12 cellular contexts compared by ENCODE assay signal in the genomic region with DNA sequence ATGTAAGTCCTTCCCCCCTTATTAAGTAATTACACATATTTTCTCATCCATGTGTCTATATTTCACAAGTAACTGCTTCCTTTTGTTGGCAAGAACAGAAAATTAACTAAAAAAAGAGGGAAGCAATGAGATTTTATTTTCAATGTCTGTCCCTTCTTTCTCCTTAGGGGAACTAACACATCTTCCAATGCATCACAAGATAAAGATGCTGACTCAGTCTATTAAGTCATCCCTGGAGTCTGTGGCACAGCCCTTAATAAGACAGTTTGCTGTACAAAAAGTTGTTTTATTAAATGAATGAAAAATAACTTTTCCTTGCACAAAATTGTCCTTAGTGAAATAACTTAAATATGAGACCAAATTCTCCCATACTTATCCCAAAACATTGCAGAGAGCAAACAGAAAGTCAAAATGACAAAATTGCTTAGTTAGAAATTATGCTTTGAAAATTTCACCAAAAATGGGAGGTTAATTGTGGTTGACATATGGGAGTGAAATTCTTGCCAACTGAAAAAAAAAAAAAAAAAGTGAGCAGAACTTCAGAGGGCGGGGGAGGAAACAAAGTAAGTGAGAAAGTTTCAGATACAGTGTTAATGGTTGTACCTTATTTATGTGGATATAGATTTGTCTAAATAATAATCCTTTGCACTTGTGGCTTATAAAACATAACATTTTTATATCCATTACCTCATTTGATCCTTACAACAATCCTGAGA.
DNase-seq lines count a peak whose midpoint lies in the region; ATAC-seq, FAIRE-seq and TF ChIP-seq lines count a peak whose summit lies in the region.
"Had no signal": no experiment of that assay in that cellular context is flagged by ENCODE, and none has a peak within 500 bp of the region (broad histone marks: within the 10 kb centered on the region; RNA-seq: fewer than 3 reads in every experiment).

No MANE protein-coding gene starts in this region.

- TF ChIP-seq CTCF in chondrocyte (IDR thresholded peaks at IDR 0.05), result no peak
- TF ChIP-seq CTCF in transverse colon (IDR thresholded peaks at IDR 0.05), result no peak

- FAIRE-seq in GM19239 (lab: Jason Lieb, UNC), result peak; percentile 59
- FAIRE-seq: D721Med had no signal

- no peaks in the 10 kb centered on the region for H3K27me3 Mint-ChIP-seq in chondrocyte (ENCODE audit: low read depth)
- H3K27me3 Mint-ChIP-seq in naive thymus-derived CD4-positive, alpha-beta T cell, result peaks cover 0 to 5% (median 0%) of the 10 kb centered on the region in 5 donors
- H3K27me3 Mint-ChIP-seq: brain had no signal

- POLR2A ChIA-PET in naive thymus-derived CD4-positive, alpha-beta T cell (lab: Charles Lee), result no interaction called here

- in situ Hi-C loops in transverse colon (cut with MboI; ENCODE audit: low pct_ligation_motif_present in 1 of 4, low pct_unique_long_range_greater_than_20kb in 1 of 4, low sequenced_read_pairs in 3 of 4), result no loop called here

- intact Hi-C loops in naive thymus-derived CD4-positive, alpha-beta T cell (cut with micrococcal nuclease), result no loop called here
- intact Hi-C loops in transverse colon (cut with DNase I; ENCODE audit: low total_unique reads), result no loop called here

- no peak for DNase-seq in GM19239 (ENCODE audit: insufficient read length, low spot score)
- peak; percentile 81 for DNase-seq in NOMO-1 treated with DMSO at 0.1 percent for 48 hours (lab: John Stamatoyannopoulos, UW; ENCODE audit: unreplicated experiment)
- DNase-seq in chondrocyte (ENCODE audit: low spot score), result no peak
- no peak for DNase-seq in naive thymus-derived CD4-positive, alpha-beta T cell
- no peak for DNase-seq in NCI-H2171 (lab: John Stamatoyannopoulos, UW)
- DNase-seq in transverse colon, result no peak
- DNase-seq: activated T-cell treated with anti-CD3 and anti-CD28 coated beads for 4 hours, NCI-H510A treated with DMSO at 0.1 percent for 48 hours had no signal

- H3K9me3 ChIP-seq in naive thymus-derived CD4-positive, alpha-beta T cell (ENCODE audit: control insufficient read depth in 2 of 3, low read length in 3 of 3), result no peaks in the 10 kb centered on the region
- H3K9me3 ChIP-seq in transverse colon, result no peaks in the 10 kb centered on the region

- no peak overlapping the region for H3K4me3 ChIP-seq in naive thymus-derived CD4-positive, alpha-beta T cell (ENCODE audit: low read length)
- H3K4me3 ChIP-seq in transverse colon, result no peak overlapping the region

- H3K4me1 Mint-ChIP-seq in chondrocyte (ENCODE audit: low read depth), result peaks cover 11% of the 10 kb centered on the region
- H3K4me1 Mint-ChIP-seq in naive thymus-derived CD4-positive, alpha-beta T cell, result peaks cover 0 to 2% (median 0%) of the 10 kb centered on the region in 7 donors

- H3K27ac ChIP-seq in naive thymus-derived CD4-positive, alpha-beta T cell (ENCODE audit: low read depth, low read length), result no peak overlapping the region
- no peak overlapping the region for H3K27ac ChIP-seq in transverse colon

- 67 to 83% methylated on average over 1 of the region's 1 CpG for WGBS in transverse colon (ENCODE audit: low coverage in 1 of 2), 2 donors

- no peak for TF ChIP-seq EP300 in transverse colon (IDR thresholded peaks at IDR 0.05; ENCODE audit: low read depth)

- H3K4me1 ChIP-seq in naive thymus-derived CD4-positive, alpha-beta T cell (ENCODE audit: control insufficient read depth in 2 of 2, insufficient read depth in 2 of 2, low read length in 2 of 2), result no peaks in the 10 kb centered on the region
- H3K4me1 ChIP-seq in transverse colon, result no peaks in the 10 kb centered on the region

- no peak for TF ChIP-seq POLR2A in transverse colon (IDR thresholded peaks at IDR 0.05)

- CTCF ChIA-PET in naive thymus-derived CD4-positive, alpha-beta T cell (lab: Charles Lee), result no interaction called here

- H3K4me3 Mint-ChIP-seq in chondrocyte (ENCODE audit: unreplicated experiment), result no peak overlapping the region
- no peak overlapping the region for H3K4me3 Mint-ChIP-seq in naive thymus-derived CD4-positive, alpha-beta T cell

- H3K27ac Mint-ChIP-seq in chondrocyte (ENCODE audit: unreplicated experiment), result peak overlapping the region; percentile 59
- H3K27ac Mint-ChIP-seq in naive thymus-derived CD4-positive, alpha-beta T cell, result no peak overlapping the region

- H3K27me3 ChIP-seq in naive thymus-derived CD4-positive, alpha-beta T cell (ENCODE audit: control insufficient read depth in 2 of 2, insufficient read depth in 2 of 2, low read length in 2 of 2), result no peaks in the 10 kb centered on the region
- no peaks in the 10 kb centered on the region for H3K27me3 ChIP-seq in transverse colon

- ATAC-seq in naive thymus-derived CD4-positive, alpha-beta T cell, result peak; percentile 63
- ATAC-seq in GM21390 (IDR thresholded peaks at IDR 0.05; ENCODE audit: unreplicated experiment), result no peak
- no peak for ATAC-seq in HG03108 (IDR thresholded peaks at IDR 0.05; ENCODE audit: unreplicated experiment)

- no peaks in the 10 kb centered on the region for H3K36me3 ChIP-seq in naive thymus-derived CD4-positive, alpha-beta T cell (ENCODE audit: control insufficient read depth in 2 of 3, insufficient read depth in 3 of 3, low read length in 3 of 3)
- H3K36me3 ChIP-seq in transverse colon, result no peaks in the 10 kb centered on the region

- H3K9me3 Mint-ChIP-seq in chondrocyte (ENCODE audit: low read depth), result no peaks in the 10 kb centered on the region
- H3K9me3 Mint-ChIP-seq in naive thymus-derived CD4-positive, alpha-beta T cell, result no peaks in the 10 kb centered on the region
- H3K9me3 Mint-ChIP-seq: brain had no signal

- no peaks in the 10 kb centered on the region for H3K36me3 Mint-ChIP-seq in chondrocyte (ENCODE audit: low read depth)
- no peaks in the 10 kb centered on the region for H3K36me3 Mint-ChIP-seq in naive thymus-derived CD4-positive, alpha-beta T cell
- H3K36me3 Mint-ChIP-seq: brain had no signal
